Comparison of ENCODE assay signal across 8 cellular contexts in the genomic region with DNA sequence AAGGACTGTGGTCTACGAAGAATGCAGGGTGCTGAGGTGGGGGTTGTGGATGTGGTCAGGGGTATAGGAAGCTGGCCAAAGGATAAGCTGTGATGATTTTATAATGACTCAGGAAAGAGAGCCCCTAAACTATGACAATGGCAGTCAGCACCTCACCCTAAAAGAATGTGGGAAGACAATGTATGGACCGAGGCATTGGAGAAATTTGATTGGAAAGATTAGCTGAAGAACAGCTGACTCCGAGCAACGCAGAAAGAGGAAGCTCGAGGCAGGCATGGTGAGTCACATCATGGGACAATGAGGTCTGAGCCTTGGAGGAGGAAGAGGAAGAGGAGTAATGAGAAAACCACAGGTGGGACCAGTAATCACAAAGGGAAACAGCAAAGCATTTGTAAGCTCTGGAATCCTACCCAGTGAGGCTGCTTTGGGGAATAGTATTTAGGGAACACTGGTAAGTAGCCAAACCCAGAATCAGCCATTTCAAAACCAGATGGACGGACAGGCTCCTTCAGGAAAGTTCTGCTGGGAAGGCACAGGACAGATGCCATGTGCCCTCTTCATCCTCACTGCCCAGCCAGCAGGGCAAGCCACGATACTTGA.
A peak's percentile ranks its signal among the peaks of the same experiment; 100 is the strongest.
DNase-seq lines count a peak whose midpoint lies in the region; ATAC-seq, FAIRE-seq and TF ChIP-seq lines count a peak whose summit lies in the region.

No MANE protein-coding gene starts in this region.

- peaks cover 39% of the 10 kb centered on the region for H3K4me1 ChIP-seq in iPS-20b (ENCODE audit: insufficient read depth, low read length)
- H3K4me1 ChIP-seq in transverse colon: peaks cover 0 to 10% (median 1%) of the 10 kb centered on the region in 4 donors

- no peak for TF ChIP-seq CTCF in transverse colon (IDR thresholded peaks at IDR 0.05)

- 36 to 40% methylated on average over 5 to 7 of the region's 7 CpGs for WGBS in transverse colon (ENCODE audit: low coverage in 1 of 2), 2 donors

- FAIRE-seq in HTR-8/SVneo (lab: Jason Lieb, UNC) (peak; percentile 42), GM12892 (lab: Jason Lieb, UNC) (no peak)

- H3K9ac ChIP-seq in iPS-20b (ENCODE audit: low read depth, low read length): peak overlapping the region; percentile 72

- H3K36me3 ChIP-seq in iPS-20b (ENCODE audit: insufficient read depth, low read depth, low read length) (no peaks in the 10 kb centered on the region), transverse colon (no peaks in the 10 kb centered on the region)

- intact Hi-C loops in transverse colon (cut with DNase I; ENCODE audit: low total_unique reads): no loop called here

- in situ Hi-C loops in transverse colon (cut with MboI; ENCODE audit: low pct_ligation_motif_present in 1 of 4, low pct_unique_long_range_greater_than_20kb in 1 of 4, low sequenced_read_pairs in 3 of 4): no loop called here

- TF ChIP-seq EP300 in transverse colon (IDR thresholded peaks at IDR 0.05; ENCODE audit: low read depth): no peak

- no peak for ATAC-seq in GM21360 (IDR thresholded peaks at IDR 0.05; ENCODE audit: unreplicated experiment)

- DNase-seq in HTR-8/SVneo (ENCODE audit: insufficient read length, low spot score): peak; percentile 63
- DNase-seq in amniotic stem cell (lab: John Stamatoyannopoulos, UW): peak; percentile 82
- DNase-seq in transverse colon: no peak
- DNase-seq in NCI-H128 (lab: John Stamatoyannopoulos, UW; ENCODE audit: unreplicated experiment): no peak
- no peak for DNase-seq in GM12892 (ENCODE audit: insufficient read length)
- DNase-seq in activated CD4-positive, alpha-beta T cell treated with anti-CD3 and anti-CD28 coated beads for 4 hours: no peak

- H3K27ac ChIP-seq in iPS-20b (ENCODE audit: low read length) (peak overlapping the region; percentile 80), transverse colon (peak overlapping the region; percentile 8 to 55 (median 26))

- H3K9me3 ChIP-seq in iPS-20b (ENCODE audit: insufficient read depth, low read depth, low read length): no peaks in the 10 kb centered on the region
- H3K9me3 ChIP-seq in transverse colon: no peaks in the 10 kb centered on the region

- H3K27me3 ChIP-seq in iPS-20b (ENCODE audit: insufficient read depth, low read length): no peaks in the 10 kb centered on the region
- no peaks in the 10 kb centered on the region for H3K27me3 ChIP-seq in transverse colon

- TF ChIP-seq POLR2A in transverse colon (IDR thresholded peaks at IDR 0.05) (no peak), GM12892 (IDR thresholded peaks at IDR 0.05; ENCODE audit: low read depth, low read length) (no peak)

- peak overlapping the region; percentile 43; the same call in 1 of the 2 replicates for H3K4me3 ChIP-seq in iPS-20b (ENCODE audit: low read length)
- no peak overlapping the region for H3K4me3 ChIP-seq in transverse colon

Comparison
In these comparisons a context has a peak if more than half of its experiments do, and no peak if none do; other contexts are left out.
1. DNase-seq: peak in HTR-8/SVneo (single experiment) and amniotic stem cell (single experiment); none in transverse colon (single experiment), NCI-H128 (single experiment), GM12892 (single experiment) and activated CD4-positive, alpha-beta T cell treated with anti-CD3 and anti-CD28 coated beads for 4 hours (0 of 2).